In genomic region chr19:52176574-52176973, GRCh38 we compare ENCODE assay signal across 23 cellular contexts. TPM values are rescaled to one million over a fixed set of nuclear protein-coding genes. Genes with fewer than 3 reads are reported as not detected.
DNase-seq lines count a peak whose midpoint lies in the region; ATAC-seq and TF ChIP-seq lines count a peak whose summit lies in the region.
"Had no signal": no experiment of that assay in that cellular context is flagged by ENCODE, and none has a peak within 500 bp of the region (broad histone marks: within the 10 kb centered on the region; RNA-seq: fewer than 3 reads in every experiment).

No MANE protein-coding gene starts in this region.

- no peak for DNase-seq in activated naive CD4-positive, alpha-beta T cell treated with anti-CD3 and anti-CD28 coated beads, Interleukin-2, amount 50 U/mL, for 16 hours
- DNase-seq in endodermal cell (peak; percentile 74), type B pancreatic cell (ENCODE audit: extremely low spot score, unreplicated experiment) (no peak), NCI-H774 (lab: John Stamatoyannopoulos, UW) (no peak)
- DNase-seq in stimulated activated CD4-positive, alpha-beta T cell treated with anti-CD3 and anti-CD28 coated beads, Interleukin-2, amount 100 ng/mL, for 48 hours, result no peak
- DNase-seq: ACHN; Calu3; CD4-positive, alpha-beta memory T cell; GDM1; H7; IMR-90; NCI-H1105 treated with DMSO at 0.1 percent for 48 hours; NCI-H2029 treated with DMSO at 0.1 percent for 48 hours; NCI-H226; NCI-H510A treated with DMSO at 0.1 percent for 48 hours; OCI-M1 had no signal

- ATAC-seq in HG02870 (IDR thresholded peaks at IDR 0.05; ENCODE audit: unreplicated experiment), result no peak
- ATAC-seq: Right ventricle myocardium inferior had no signal

- peak overlapping the region; percentile 13 for H3K27ac Mint-ChIP-seq in activated naive CD4-positive, alpha-beta T cell treated with anti-CD3 and anti-CD28 coated beads, Interleukin-2, amount 50 U/mL, for 24 hours
- H3K27ac Mint-ChIP-seq in endodermal cell, result peak overlapping the region; percentile 56
- H3K27ac Mint-ChIP-seq in nephron, result no peak overlapping the region
- H3K27ac Mint-ChIP-seq in type B pancreatic cell, result peak overlapping the region; percentile 75

- H3K9me3 Mint-ChIP-seq in activated naive CD4-positive, alpha-beta T cell treated with anti-CD3 and anti-CD28 coated beads, Interleukin-2, amount 50 U/mL, for 24 hours, result no peaks in the 10 kb centered on the region
- H3K9me3 Mint-ChIP-seq in endodermal cell (peaks cover 31% of the 10 kb centered on the region), nephron (peaks cover 5% of the 10 kb centered on the region), type B pancreatic cell (no peaks in the 10 kb centered on the region)

- TF ChIP-seq CTCF in endodermal cell (conservative IDR thresholded peaks at IDR 0.05) (no peak), nephron (IDR thresholded peaks at IDR 0.05; ENCODE audit: unreplicated experiment in 3 of 3) (no peak), type B pancreatic cell (conservative IDR thresholded peaks at IDR 0.05) (no peak)

- H3K27ac ChIP-seq in endodermal cell (ENCODE audit: low read depth, low read length), result no peak overlapping the region
- H3K27ac ChIP-seq: 22Rv1, BLaER1, SJSA1 had no signal

- H3K9ac ChIP-seq in endodermal cell (ENCODE audit: extremely low read depth, low read length, poor library complexity, severe bottlenecking), result no peak overlapping the region
- H3K9ac ChIP-seq: BLaER1 had no signal

- no peaks in the 10 kb centered on the region for H3K36me3 Mint-ChIP-seq in activated naive CD4-positive, alpha-beta T cell treated with anti-CD3 and anti-CD28 coated beads, Interleukin-2, amount 50 U/mL, for 24 hours
- H3K36me3 Mint-ChIP-seq in endodermal cell (ENCODE audit: low read depth) (no peaks in the 10 kb centered on the region), nephron (ENCODE audit: low read depth) (peaks cover 3% of the 10 kb centered on the region), type B pancreatic cell (no peaks in the 10 kb centered on the region)

- H3K4me3 ChIP-seq in endodermal cell (ENCODE audit: low read length), result peak overlapping the region; percentile 28
- H3K4me3 ChIP-seq: BLaER1, SJSA1 had no signal

- peaks cover 10% of the 10 kb centered on the region for H3K9me3 ChIP-seq in endodermal cell (ENCODE audit: control insufficient read depth, low read length)
- H3K9me3 ChIP-seq: BLaER1 had no signal

- H3K4me3 Mint-ChIP-seq in activated naive CD4-positive, alpha-beta T cell treated with anti-CD3 and anti-CD28 coated beads, Interleukin-2, amount 50 U/mL, for 24 hours, result no peak overlapping the region
- H3K4me3 Mint-ChIP-seq in endodermal cell (no peak overlapping the region), nephron (peak overlapping the region in 2 of 3 experiments; percentile 13 to 30), type B pancreatic cell (peak overlapping the region; percentile 38)

- no peaks in the 10 kb centered on the region for H3K27me3 ChIP-seq in endodermal cell (ENCODE audit: control insufficient read depth, insufficient read depth, low read length, poor library complexity, severe bottlenecking)
- H3K27me3 ChIP-seq: BLaER1, SJSA1 had no signal

- 72 to 75% methylated on average over 6 to 10 of the region's 10 CpGs for WGBS in endodermal cell (ENCODE audit: insufficient coverage in 1 of 2, insufficient read length in 1 of 2), 2 experiments

- peaks cover 12% of the 10 kb centered on the region for H3K4me1 Mint-ChIP-seq in activated naive CD4-positive, alpha-beta T cell treated with anti-CD3 and anti-CD28 coated beads, Interleukin-2, amount 50 U/mL, for 24 hours
- H3K4me1 Mint-ChIP-seq in endodermal cell (peaks cover 14% of the 10 kb centered on the region), nephron (peaks cover 7% of the 10 kb centered on the region), type B pancreatic cell (ENCODE audit: unreplicated experiment) (peaks cover 4% of the 10 kb centered on the region)

- no peaks in the 10 kb centered on the region for H3K36me3 ChIP-seq in endodermal cell (ENCODE audit: control insufficient read depth, insufficient read depth, low read length)
- H3K36me3 ChIP-seq: BLaER1, SJSA1 had no signal

- H3K4me1 ChIP-seq in endodermal cell (ENCODE audit: control insufficient read depth, insufficient read depth, low read length), result no peaks in the 10 kb centered on the region

- no peaks in the 10 kb centered on the region for H3K27me3 Mint-ChIP-seq in activated naive CD4-positive, alpha-beta T cell treated with anti-CD3 and anti-CD28 coated beads, Interleukin-2, amount 50 U/mL, for 24 hours
- no peaks in the 10 kb centered on the region for H3K27me3 Mint-ChIP-seq in endodermal cell (ENCODE audit: insufficient read depth)
- H3K27me3 Mint-ChIP-seq in nephron (ENCODE audit: low read depth), result no peaks in the 10 kb centered on the region
- no peaks in the 10 kb centered on the region for H3K27me3 Mint-ChIP-seq in type B pancreatic cell
- H3K27me3 Mint-ChIP-seq: CD4-positive, alpha-beta memory T cell had no signal

RNA-seq across cellular contexts. Expression of gene ZNF836, which starts 5.2 kb away (rescaled TPM):
- total RNA-seq in endodermal cell (10 to 100 TPM; 22.1 to 26.2 TPM), type B pancreatic cell (ENCODE audit: low replicate concordance) (21.6 and 21.8 TPM in 2 replicates)
- polyA plus RNA-seq in endodermal cell (2013, experiment 1 of 2), result 10.9 TPM
- polyA plus RNA-seq in endodermal cell (2013, experiment 2 of 2), result 7.9 TPM

RNA-seq across cellular contexts. Expression of gene PPP2R1A, which starts 13.3 kb away (rescaled TPM):
- total RNA-seq in endodermal cell (100 to 1,000 TPM; 345 to 348 TPM), type B pancreatic cell (ENCODE audit: low replicate concordance) (319 and 323 TPM in 2 replicates)
- polyA plus RNA-seq in endodermal cell (2013, experiment 1 of 2), result 262 TPM
- 237 TPM for polyA plus RNA-seq in endodermal cell (2013, experiment 2 of 2)

RNA-seq across cellular contexts. Expression of gene ZNF616, which starts 36.8 kb away (rescaled TPM):
- total RNA-seq in endodermal cell (10 to 100 TPM; 23.5 to 24.5 TPM), type B pancreatic cell (ENCODE audit: low replicate concordance) (18.7 and 26.5 TPM in 2 replicates)
- 12.2 TPM for polyA plus RNA-seq in endodermal cell (2013, experiment 1 of 2)
- polyA plus RNA-seq in endodermal cell (2013, experiment 2 of 2), result 11.6 TPM

Comparison
In these comparisons a context has a peak if more than half of its experiments do, and no peak if none do; other contexts are left out.
1. H3K27ac Mint-ChIP-seq: peak in activated naive CD4-positive, alpha-beta T cell treated with anti-CD3 and anti-CD28 coated beads, Interleukin-2, amount 50 U/mL, for 24 hours (single experiment), endodermal cell (single experiment) and type B pancreatic cell (single experiment); none in nephron (0 of 3).
2. H3K4me3 Mint-ChIP-seq: peak in nephron (2 of 3) and type B pancreatic cell (single experiment); none in activated naive CD4-positive, alpha-beta T cell treated with anti-CD3 and anti-CD28 coated beads, Interleukin-2, amount 50 U/mL, for 24 hours (single experiment) and endodermal cell (single experiment).